Comparison of ENCODE assay signal across 17 cellular contexts in the genomic region with DNA sequence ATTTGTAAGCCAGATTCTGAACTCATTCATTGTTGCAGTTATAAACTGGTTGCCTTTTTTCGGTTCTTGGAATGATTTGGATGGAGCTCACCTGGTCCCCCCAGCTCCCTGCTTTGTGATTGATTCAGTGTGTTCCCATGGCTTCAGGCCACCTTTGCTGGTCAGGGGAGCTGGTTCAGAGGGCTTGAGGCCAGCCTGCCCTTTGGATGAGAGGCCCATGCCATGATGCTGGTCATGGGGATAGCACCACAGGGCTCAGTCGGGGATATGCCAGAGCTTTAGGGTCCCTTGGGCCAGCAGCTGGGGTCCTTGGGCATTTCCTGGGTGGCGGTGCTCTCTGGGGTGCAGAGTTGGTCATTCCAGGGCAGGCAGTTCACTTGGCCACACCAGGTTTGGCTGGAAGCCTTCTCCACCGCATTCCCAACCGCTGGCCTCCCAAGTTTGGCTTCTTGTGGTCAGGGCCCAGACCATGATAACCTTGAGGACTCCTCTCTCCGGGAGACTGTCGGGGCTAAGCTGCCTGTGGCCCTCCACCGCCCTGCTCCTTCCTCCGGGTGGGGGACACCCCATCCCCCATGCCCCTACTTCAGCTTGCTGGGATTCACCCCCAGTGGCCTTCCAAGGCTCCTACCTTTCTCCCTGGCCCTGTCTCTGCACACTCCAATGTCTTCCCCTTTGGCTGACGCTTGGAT.
A peak's percentile ranks its signal among the peaks of the same experiment; 100 is the strongest.
DNase-seq lines count a peak whose midpoint lies in the region; ATAC-seq and TF ChIP-seq lines count a peak whose summit lies in the region.
"Had no signal": no experiment of that assay in that cellular context is flagged by ENCODE, and none has a peak within 500 bp of the region (broad histone marks: within the 10 kb centered on the region; RNA-seq: fewer than 3 reads in every experiment).

No MANE protein-coding gene starts in this region.

- H3K36me3 ChIP-seq in PC-3 (ENCODE audit: low read depth, low read length) (no peaks in the 10 kb centered on the region), osteoblast (ENCODE audit: insufficient read depth, low read length) (no peaks in the 10 kb centered on the region), testis (ENCODE audit: low read depth, missing control alignments) (no peaks in the 10 kb centered on the region)
- H3K36me3 ChIP-seq: SJCRH30 had no signal

- in situ Hi-C loops in KBM-7 (cut with MboI; ENCODE audit: low pct_unique_long_range_greater_than_20kb, low sequenced_read_pairs): no loop called here

- no peaks in the 10 kb centered on the region for H3K79me2 ChIP-seq in PC-3 (ENCODE audit: low read length)
- no peaks in the 10 kb centered on the region for H3K79me2 ChIP-seq in osteoblast (ENCODE audit: insufficient read depth, low read length)

- TF ChIP-seq POLR2A in testis (IDR thresholded peaks at IDR 0.05): no peak

- H3F3A ChIP-seq in PC-3 (ENCODE audit: low read length, unreplicated experiment): no peaks in the 10 kb centered on the region

- POLR2A ChIA-PET in PC-3 (lab: Charles Lee; ENCODE audit: unreplicated experiment): no interaction called here

- H3K4me3 ChIP-seq in PC-3 (ENCODE audit: low read length) (no peak overlapping the region), fibroblast of the aortic adventitia (ENCODE audit: low read depth, low read length) (no peak overlapping the region), osteoblast (ENCODE audit: insufficient read depth, low read length) (peak overlapping the region; percentile 36), testis (no peak overlapping the region)
- H3K4me3 ChIP-seq: heart left ventricle, SJCRH30 had no signal

- H3K4me1 ChIP-seq in PC-3 (ENCODE audit: insufficient read depth, low read length) (peaks cover 12% of the 10 kb centered on the region), osteoblast (ENCODE audit: insufficient read depth, low read length) (peaks cover 13% of the 10 kb centered on the region), testis (no peaks in the 10 kb centered on the region)
- H3K4me1 ChIP-seq: SJCRH30 had no signal

- intact Hi-C loops in PC-3 (cut with micrococcal nuclease): no loop called here
- intact Hi-C loops in testis (cut with DNase I; ENCODE audit: low total_unique reads): no loop called here

- peak; percentile 67 for DNase-seq in EL
- no peak for DNase-seq in PC-3
- DNase-seq in fibroblast of the aortic adventitia (ENCODE audit: low read depth): peak; percentile 12
- DNase-seq in osteoblast (ENCODE audit: insufficient read length, low spot score, missing footprints): peak; percentile 80
- DNase-seq in KBM-7: no peak
- no peak for DNase-seq in SKM-1 (lab: John Stamatoyannopoulos, UW; ENCODE audit: unreplicated experiment)
- no peak for DNase-seq in testis
- DNase-seq: activated CD4-positive, CD25-positive, alpha-beta regulatory T cell treated with anti-CD3 and anti-CD28 coated beads, Interleukin-2, amount 50 U/mL, for 72 hours; activated T-cell treated with anti-CD3 and anti-CD28 coated beads, Interleukin-2, amount 50 U/mL, for 24 hours; anterior cingulate cortex; CD4-positive, alpha-beta memory T cell; midbrain; NCI-H1417; NCI-H526 treated with DMSO at 0.1 percent for 48 hours; SJCRH30 had no signal

- no TSS peak for BruUV-seq in PC-3 (replicated peaks; lab: Mats Ljungman, UMichigan)

- no peak for ATAC-seq in PC-3
- ATAC-seq in HG03097 (IDR thresholded peaks at IDR 0.05; ENCODE audit: low FRiP score, unreplicated experiment): no peak

- H4K20me1 ChIP-seq in PC-3 (ENCODE audit: low read length) (no peaks in the 10 kb centered on the region), osteoblast (ENCODE audit: insufficient read depth, low read length) (peaks cover 61% of the 10 kb centered on the region)

- peak overlapping the region; percentile 62 for H3K4me2 ChIP-seq in PC-3 (ENCODE audit: low read length)
- peak overlapping the region; percentile 69 for H3K4me2 ChIP-seq in osteoblast (ENCODE audit: insufficient read depth, low read length)

- H3K9me3 ChIP-seq in PC-3 (ENCODE audit: low read length) (no peaks in the 10 kb centered on the region), osteoblast (ENCODE audit: low read depth, low read length) (no peaks in the 10 kb centered on the region), testis (no peaks in the 10 kb centered on the region)
- H3K9me3 ChIP-seq: SJCRH30 had no signal

- CTCF ChIA-PET in PC-3 (lab: Charles Lee): no interaction called here

- WGBS in testis, 2 donors: 86 to 87% methylated on average over 7 to 10 of the region's 10 CpGs

- no peak overlapping the region for H3K9ac ChIP-seq in PC-3 (ENCODE audit: low read length)

- H3K27ac ChIP-seq in PC-3 (ENCODE audit: low read length) (no peak overlapping the region), osteoblast (ENCODE audit: low read depth, low read length) (no peak overlapping the region), testis (no peak overlapping the region)
- H3K27ac ChIP-seq: heart left ventricle, SJCRH30 had no signal

- H3K9me2 ChIP-seq in PC-3 (replicated peaks; ENCODE audit: low read length): no peaks in the 10 kb centered on the region

- TF ChIP-seq CTCF in PC-3 (conservative IDR thresholded peaks at IDR 0.05; ENCODE audit: low read depth, low read length): no peak
- no peak for TF ChIP-seq CTCF in fibroblast of the aortic adventitia (IDR thresholded peaks at IDR 0.05; ENCODE audit: insufficient read depth, low read length)
- TF ChIP-seq CTCF in osteoblast (IDR thresholded peaks at IDR 0.05; ENCODE audit: extremely low read depth, low read depth, low read length): no peak
- no peak for TF ChIP-seq CTCF in testis (IDR thresholded peaks at IDR 0.05)

- H2AFZ ChIP-seq in PC-3 (ENCODE audit: low read length): no peak overlapping the region
- no peak overlapping the region for H2AFZ ChIP-seq in osteoblast (ENCODE audit: low read length)

- H3K27me3 ChIP-seq in PC-3 (ENCODE audit: low read length) (no peaks in the 10 kb centered on the region), osteoblast (ENCODE audit: insufficient read depth, low read length) (peaks cover 7% of the 10 kb centered on the region), testis (no peaks in the 10 kb centered on the region)
- H3K27me3 ChIP-seq: heart left ventricle, SJCRH30 had no signal

Comparison
In these comparisons a context has a peak if more than half of its experiments do, and no peak if none do; other contexts are left out.
1. DNase-seq: peak in EL (single experiment), fibroblast of the aortic adventitia (single experiment) and osteoblast (single experiment); none in PC-3 (single experiment), KBM-7 (single experiment), SKM-1 (single experiment) and testis (single experiment).